ENCODE assay signal across 10 cellular contexts in genomic region chr17:48102700-48103378, GRCh38. TPM values are rescaled to one million over a fixed set of nuclear protein-coding genes. Genes with fewer than 3 reads are reported as not detected.
DNase-seq lines count a peak whose midpoint lies in the region; ATAC-seq and TF ChIP-seq lines count a peak whose summit lies in the region.
"Had no signal": no experiment of that assay in that cellular context is flagged by ENCODE, and none has a peak within 500 bp of the region (broad histone marks: within the 10 kb centered on the region; RNA-seq: fewer than 3 reads in every experiment).

No MANE protein-coding gene starts in this region.

- H3K36me3 Mint-ChIP-seq in activated T-cell treated with anti-CD3 and anti-CD28 coated beads, Interleukin-2, amount 50 U/mL, for 72 hours (ENCODE audit: insufficient read depth in 2 of 2): peaks cover 7 to 9% of the 10 kb centered on the region in 2 donors
- H3K36me3 Mint-ChIP-seq in natural killer cell treated with Interleukin-12 subunit alpha and Interleukin-12 subunit beta and Interleukin-15 and Interleukin-18, amount 100 ng/mL, for 72 hours: peaks cover 7% of the 10 kb centered on the region

- peaks cover 3% of the 10 kb centered on the region for H3K36me3 ChIP-seq in osteoblast (ENCODE audit: insufficient read depth, low read length)

- H3K9me3 Mint-ChIP-seq in activated T-cell treated with anti-CD3 and anti-CD28 coated beads, Interleukin-2, amount 50 U/mL, for 72 hours: peaks cover 3 to 5% of the 10 kb centered on the region in 2 donors
- H3K9me3 Mint-ChIP-seq in natural killer cell treated with Interleukin-12 subunit alpha and Interleukin-12 subunit beta and Interleukin-15 and Interleukin-18, amount 100 ng/mL, for 72 hours: no peaks in the 10 kb centered on the region

- DNase-seq in DMS 273 (lab: John Stamatoyannopoulos, UW; ENCODE audit: unreplicated experiment) (peak; percentile 30), DMS 273 treated with DMSO at 0.1 percent for 48 hours (lab: John Stamatoyannopoulos, UW) (no peak), KBM-7 (peak; percentile 86), omental fat pad (ENCODE audit: low spot score) (no peak), osteoblast (ENCODE audit: insufficient read length, low spot score, missing footprints) (no peak), T-helper 9 cell (no peak)
- DNase-seq in activated T-cell treated with anti-CD3 and anti-CD28 coated beads, Interleukin-2, amount 50 U/mL, for 72 hours: peak; percentile 17 to 36
- DNase-seq in natural killer cell treated with Interleukin-12 subunit alpha and Interleukin-12 subunit beta and Interleukin-15 and Interleukin-18, amount 100 ng/mL, for 72 hours (ENCODE audit: low spot score): peak; percentile 58
- DNase-seq: anterior cingulate cortex, NCI-H226 had no signal

- peak overlapping the region; percentile 64 to 100 for H3K4me3 Mint-ChIP-seq in activated T-cell treated with anti-CD3 and anti-CD28 coated beads, Interleukin-2, amount 50 U/mL, for 72 hours
- H3K4me3 Mint-ChIP-seq in natural killer cell treated with Interleukin-12 subunit alpha and Interleukin-12 subunit beta and Interleukin-15 and Interleukin-18, amount 100 ng/mL, for 72 hours: peak overlapping the region; percentile 77

- H3K27me3 Mint-ChIP-seq in activated T-cell treated with anti-CD3 and anti-CD28 coated beads, Interleukin-2, amount 50 U/mL, for 72 hours (ENCODE audit: low read depth): no peaks in the 10 kb centered on the region
- no peaks in the 10 kb centered on the region for H3K27me3 Mint-ChIP-seq in natural killer cell treated with Interleukin-12 subunit alpha and Interleukin-12 subunit beta and Interleukin-15 and Interleukin-18, amount 100 ng/mL, for 72 hours

- H3K4me1 Mint-ChIP-seq in activated T-cell treated with anti-CD3 and anti-CD28 coated beads, Interleukin-2, amount 50 U/mL, for 72 hours (ENCODE audit: low read depth): peaks cover 62% of the 10 kb centered on the region
- H3K4me1 Mint-ChIP-seq in natural killer cell treated with Interleukin-12 subunit alpha and Interleukin-12 subunit beta and Interleukin-15 and Interleukin-18, amount 100 ng/mL, for 72 hours (ENCODE audit: low read depth in 2 of 2): peaks cover 44 to 55% of the 10 kb centered on the region in 2 donors

- in situ Hi-C loops in KBM-7 (cut with MboI; ENCODE audit: low pct_unique_long_range_greater_than_20kb, low sequenced_read_pairs): no loop called here

- H3K4me2 ChIP-seq in osteoblast (ENCODE audit: insufficient read depth, low read length): no peak overlapping the region

- peaks cover 7% of the 10 kb centered on the region for H3K4me1 ChIP-seq in osteoblast (ENCODE audit: insufficient read depth, low read length)

- H3K27me3 ChIP-seq in osteoblast (ENCODE audit: insufficient read depth, low read length): no peaks in the 10 kb centered on the region

- no peak for ATAC-seq in activated T-cell treated with anti-CD3 and anti-CD28 coated beads, Interleukin-2, amount 50 U/mL, for 72 hours (replicated peaks in 1 of 2)
- no peak for ATAC-seq in natural killer cell treated with Interleukin-12 subunit alpha and Interleukin-12 subunit beta and Interleukin-15 and Interleukin-18, amount 100 ng/mL, for 72 hours
- no peak for ATAC-seq in omental fat pad (ENCODE audit: low FRiP score)

- H3K4me3 ChIP-seq in osteoblast (ENCODE audit: insufficient read depth, low read length): no peak overlapping the region

- H3K27ac Mint-ChIP-seq in activated T-cell treated with anti-CD3 and anti-CD28 coated beads, Interleukin-2, amount 50 U/mL, for 72 hours: peak overlapping the region; percentile 20
- H3K27ac Mint-ChIP-seq in natural killer cell treated with Interleukin-12 subunit alpha and Interleukin-12 subunit beta and Interleukin-15 and Interleukin-18, amount 100 ng/mL, for 72 hours: peak overlapping the region; percentile 84 to 95

- peaks cover 36% of the 10 kb centered on the region for H3K79me2 ChIP-seq in osteoblast (ENCODE audit: insufficient read depth, low read length)

- no peaks in the 10 kb centered on the region for H4K20me1 ChIP-seq in osteoblast (ENCODE audit: insufficient read depth, low read length)

- H2AFZ ChIP-seq in osteoblast (ENCODE audit: low read length): no peak overlapping the region

- no peaks in the 10 kb centered on the region for H3K9me3 ChIP-seq in osteoblast (ENCODE audit: low read depth, low read length)

- H3K27ac ChIP-seq in osteoblast (ENCODE audit: low read depth, low read length): no peak overlapping the region

- TF ChIP-seq CTCF in omental fat pad (IDR thresholded peaks at IDR 0.05) (no peak), osteoblast (IDR thresholded peaks at IDR 0.05; ENCODE audit: extremely low read depth, low read depth, low read length) (no peak)

RNA-seq across cellular contexts. Expression of gene CBX1, which starts 1.6 kb away (rescaled TPM):
- total RNA-seq in activated T-cell treated with anti-CD3 and anti-CD28 coated beads, Interleukin-2, amount 50 U/mL, for 72 hours: 10 to 100 TPM; 47.0 to 62.3 TPM
- 10 to 100 TPM; 51.8 to 58.5 TPM for total RNA-seq in natural killer cell treated with Interleukin-12 subunit alpha and Interleukin-12 subunit beta and Interleukin-15 and Interleukin-18, amount 100 ng/mL, for 72 hours
- total RNA-seq in omental fat pad: 10 to 100 TPM; 16.0 to 28.9 (median 24.1) TPM
- total RNA-seq in osteoblast: 29.5 and 30.0 TPM in 2 replicates

RNA-seq across cellular contexts. Expression of gene SNX11, which starts 4.7 kb away (rescaled TPM):
- 10 to 100 TPM; 30.5 to 30.6 TPM for total RNA-seq in activated T-cell treated with anti-CD3 and anti-CD28 coated beads, Interleukin-2, amount 50 U/mL, for 72 hours
- 100 to 1,000 TPM in 1 of 2 donors, 10 to 100 TPM in 1; 82.2 to 164 TPM for total RNA-seq in natural killer cell treated with Interleukin-12 subunit alpha and Interleukin-12 subunit beta and Interleukin-15 and Interleukin-18, amount 100 ng/mL, for 72 hours
- 10 to 100 TPM; 10.1 to 19.1 (median 18.4) TPM for total RNA-seq in omental fat pad
- 13.6 and 20.6 TPM in 2 replicates for total RNA-seq in osteoblast

RNA-seq across cellular contexts. Expression of gene NFE2L1, which starts 54.7 kb away (rescaled TPM):
- total RNA-seq in activated T-cell treated with anti-CD3 and anti-CD28 coated beads, Interleukin-2, amount 50 U/mL, for 72 hours: 100 to 1,000 TPM; 214 to 237 TPM
- 100 to 1,000 TPM; 103 to 153 TPM for total RNA-seq in natural killer cell treated with Interleukin-12 subunit alpha and Interleukin-12 subunit beta and Interleukin-15 and Interleukin-18, amount 100 ng/mL, for 72 hours
- total RNA-seq in omental fat pad (100 to 1,000 TPM; 144 to 255 (median 168) TPM), osteoblast (144 and 165 TPM in 2 replicates)

Comparison
In these comparisons a context has a peak if more than half of its experiments do, and no peak if none do; other contexts are left out.
1. DNase-seq: peak in DMS 273 (single experiment), KBM-7 (single experiment), activated T-cell treated with anti-CD3 and anti-CD28 coated beads, Interleukin-2, amount 50 U/mL, for 72 hours (2 of 2) and natural killer cell treated with Interleukin-12 subunit alpha and Interleukin-12 subunit beta and Interleukin-15 and Interleukin-18, amount 100 ng/mL, for 72 hours (single experiment); none in DMS 273 treated with DMSO at 0.1 percent for 48 hours (single experiment), omental fat pad (single experiment), osteoblast (single experiment) and T-helper 9 cell (single experiment).